In the genomic region with DNA sequence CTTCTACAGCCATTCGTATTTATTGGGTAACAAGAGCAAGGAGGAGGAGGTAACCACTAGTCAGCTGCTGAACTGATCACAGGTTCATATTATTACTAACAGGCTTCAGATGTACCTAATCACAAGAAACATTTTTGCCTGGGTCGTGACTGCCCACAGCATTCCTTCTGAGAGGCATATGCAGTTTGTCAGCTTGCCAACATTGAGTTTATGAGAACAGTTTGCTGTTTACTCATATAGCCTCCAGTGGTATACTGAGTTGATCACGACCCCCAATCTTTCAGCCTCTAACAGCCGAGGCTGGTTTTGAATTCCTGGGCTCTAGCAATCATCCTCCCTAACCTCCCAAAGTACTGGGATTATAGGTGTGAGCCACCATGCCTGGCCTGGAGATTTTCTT, we compare ENCODE assay signal across 18 cellular contexts.
DNase-seq lines count a peak whose midpoint lies in the region; FAIRE-seq and TF ChIP-seq lines count a peak whose summit lies in the region.
"Had no signal": no experiment of that assay in that cellular context is flagged by ENCODE, and none has a peak within 500 bp of the region (broad histone marks: within the 10 kb centered on the region; RNA-seq: fewer than 3 reads in every experiment).

No MANE protein-coding gene starts in this region.

- H4K20me1 ChIP-seq in keratinocyte (ENCODE audit: control insufficient read depth, extremely low read depth, insufficient read depth, low read length) = no peaks in the 10 kb centered on the region

- no peak overlapping the region for H3K4me2 ChIP-seq in keratinocyte (ENCODE audit: control insufficient read depth, extremely low read depth, insufficient read depth, low read depth, low read length)

- TF ChIP-seq CTCF in cardiac fibroblast (IDR thresholded peaks at IDR 0.05; ENCODE audit: low read depth, low read length) = no peak
- TF ChIP-seq CTCF in keratinocyte (optimal IDR thresholded peaks at IDR 0.05 in 1 of 3, IDR thresholded peaks at IDR 0.05 in 1 of 3, conservative IDR thresholded peaks at IDR 0.05 in 1 of 3; ENCODE audit: extremely low read depth in 1 of 3, insufficient read depth in 2 of 3, low read length in 3 of 3) = no peak

- DNase-seq in Daoy (ENCODE audit: low read depth) = peak; percentile 18
- peak; percentile 1 for DNase-seq in MG63
- peak; percentile 36 to 70 for DNase-seq in cardiac fibroblast (ENCODE audit: low read depth in 2 of 2)
- DNase-seq in keratinocyte (ENCODE audit: low read depth, low spot score) = peak; percentile 58
- no peak for DNase-seq in SHP77 treated with DMSO at 0.1 percent for 48 hours (lab: John Stamatoyannopoulos, UW)
- DNase-seq in NCI-H748 (lab: John Stamatoyannopoulos, UW; ENCODE audit: unreplicated experiment) = no peak
- no peak for DNase-seq in stimulated activated CD4-positive, alpha-beta T cell treated with anti-CD3 and anti-CD28 coated beads, Interleukin-4, amount 100 ng/mL, for 1 hour
- no peak for DNase-seq in NCI-H2171 treated with DMSO at 0.1 percent for 48 hours (lab: John Stamatoyannopoulos, UW)
- DNase-seq: activated effector memory CD4-positive, alpha-beta T cell treated with Interleukin-2 at 50 U/mL for 16 hours; dorsolateral prefrontal cortex; gastrocnemius medialis; NCI-H774; Peyer's patch; psoas muscle had no signal

- H3K36me3 ChIP-seq in MG63 = no peaks in the 10 kb centered on the region
- H3K36me3 ChIP-seq in keratinocyte (ENCODE audit: control insufficient read depth in 2 of 2, extremely low read depth in 1 of 2, insufficient read depth in 2 of 2, low read length in 2 of 2) = no peaks in the 10 kb centered on the region
- H3K36me3 ChIP-seq: ascending aorta, gastrocnemius medialis, Peyer's patch had no signal

- H3K27ac ChIP-seq in keratinocyte (ENCODE audit: control insufficient read depth, insufficient read depth, low read length) = no peak overlapping the region
- H3K27ac ChIP-seq: ascending aorta, dorsolateral prefrontal cortex, gastrocnemius medialis, Peyer's patch, psoas muscle had no signal

- no peak overlapping the region for H3K9ac ChIP-seq in keratinocyte (ENCODE audit: control insufficient read depth, extremely low read depth, insufficient read depth, low read length)

- dilution Hi-C loops in keratinocyte (cut with MboI; ENCODE audit: extremely low pct_ligation_motif_present, low sequenced_read_pairs) = no loop called here

- H3K27me3 ChIP-seq in MG63 (no peaks in the 10 kb centered on the region), keratinocyte (ENCODE audit: control insufficient read depth, extremely low read depth, insufficient read depth, low read length) (no peaks in the 10 kb centered on the region)
- H3K27me3 ChIP-seq: ascending aorta, gastrocnemius medialis, Peyer's patch had no signal

- H3K4me1 ChIP-seq in keratinocyte (ENCODE audit: control insufficient read depth, extremely low read depth, insufficient read depth, low read length) = peaks cover 10% of the 10 kb centered on the region
- H3K4me1 ChIP-seq: ascending aorta, gastrocnemius medialis, Peyer's patch, psoas muscle had no signal

- H3K79me2 ChIP-seq in keratinocyte (ENCODE audit: control insufficient read depth, insufficient read depth, low read length) = no peaks in the 10 kb centered on the region

- H3K9me3 ChIP-seq in MG63 (no peaks in the 10 kb centered on the region), keratinocyte (ENCODE audit: control insufficient read depth, low read depth, low read length) (no peaks in the 10 kb centered on the region)
- H3K9me3 ChIP-seq: ascending aorta, gastrocnemius medialis, psoas muscle had no signal

- H3K4me3 ChIP-seq in MG63 (no peak overlapping the region), cardiac fibroblast (replicated peaks in 1 of 2; ENCODE audit: low read depth in 2 of 2, low read length in 2 of 2) (no peak overlapping the region), keratinocyte (ENCODE audit: control insufficient read depth in 2 of 3, extremely low read depth in 1 of 3, insufficient read depth in 2 of 3, low read depth in 1 of 3, low read length in 3 of 3) (no peak overlapping the region)
- H3K4me3 ChIP-seq: ascending aorta, dorsolateral prefrontal cortex, gastrocnemius medialis, lung, Peyer's patch, psoas muscle had no signal

- H3K9me1 ChIP-seq in keratinocyte (ENCODE audit: control insufficient read depth, extremely low read depth, insufficient read depth, low read length) = no peaks in the 10 kb centered on the region

- peak; percentile 53 for FAIRE-seq in keratinocyte (lab: Jason Lieb, UNC)
- FAIRE-seq: GM18507, GM19239 had no signal

- H2AFZ ChIP-seq in keratinocyte (ENCODE audit: control insufficient read depth, low read length) = peak overlapping the region; percentile 13

Comparison
In these comparisons a context has a peak if more than half of its experiments do, and no peak if none do; other contexts are left out.
1. DNase-seq: peak in Daoy (single experiment), MG63 (single experiment), cardiac fibroblast (2 of 2) and keratinocyte (single experiment); none in SHP77 treated with DMSO at 0.1 percent for 48 hours (single experiment), NCI-H748 (single experiment), stimulated activated CD4-positive, alpha-beta T cell treated with anti-CD3 and anti-CD28 coated beads, Interleukin-4, amount 100 ng/mL, for 1 hour (single experiment) and NCI-H2171 treated with DMSO at 0.1 percent for 48 hours (single experiment).